8 cellular contexts compared by ENCODE assay signal in genomic region chr13:111177081-111177711, GRCh38.
DNase-seq lines count a peak whose midpoint lies in the region; ATAC-seq and TF ChIP-seq lines count a peak whose summit lies in the region.

No MANE protein-coding gene starts in this region.

- H3K79me1 ChIP-seq in H9 (ENCODE audit: insufficient read depth, low read depth, low read length, poor library complexity, severe bottlenecking): peaks cover 9% of the 10 kb centered on the region

- no peak overlapping the region for H2AFZ ChIP-seq in H9 (ENCODE audit: low read length)
- no peak overlapping the region for H2AFZ ChIP-seq in SK-N-SH (ENCODE audit: low read depth)

- H4K20me1 ChIP-seq in H9 (ENCODE audit: control insufficient read depth, insufficient read depth, insufficient read length) (peaks cover 2% of the 10 kb centered on the region), SK-N-SH (ENCODE audit: insufficient read depth) (peaks cover 70% of the 10 kb centered on the region)

- no peak overlapping the region for H4K91ac ChIP-seq in H9 (ENCODE audit: insufficient read length, low read depth, low read length)

- no peak for ATAC-seq in HG03025 (IDR thresholded peaks at IDR 0.05; ENCODE audit: low FRiP score, unreplicated experiment)

- no peak overlapping the region for H3K56ac ChIP-seq in H9 (ENCODE audit: insufficient read length, low read depth, low read length)

- TF ChIP-seq EP300 in SK-N-SH (IDR thresholded peaks at IDR 0.05; ENCODE audit: borderline replicate concordance in 1 of 2, low read depth in 1 of 2, low read length in 1 of 2): no peak

- H3K9me2 ChIP-seq in SK-N-SH: no peaks in the 10 kb centered on the region

- H3K4me2 ChIP-seq in H9 (ENCODE audit: insufficient read depth, insufficient read length, low read length) (no peak overlapping the region), SK-N-SH (no peak overlapping the region)

- H3F3A ChIP-seq in SK-N-SH (replicated peaks; ENCODE audit: insufficient read depth): no peaks in the 10 kb centered on the region

- intact Hi-C loops in vagina (cut with DNase I): no loop called here

- no peak overlapping the region for H3K4ac ChIP-seq in H9 (ENCODE audit: low read depth, low read length)

- peaks cover 79% of the 10 kb centered on the region for H3K4me1 ChIP-seq in CD8-positive, alpha-beta memory T cell (ENCODE audit: insufficient read depth, low read length)
- H3K4me1 ChIP-seq in H9 (ENCODE audit: insufficient read depth, low read length) (no peaks in the 10 kb centered on the region), SK-N-SH (ENCODE audit: control insufficient read depth in 1 of 2, insufficient read depth in 2 of 2, low read depth in 1 of 2, low read length in 1 of 2) (peaks cover 0 to 21% of the 10 kb centered on the region in 2 experiments; a peak in 1 of 4 replicates), vagina (peaks cover 59% of the 10 kb centered on the region), HAP-1 (no peaks in the 10 kb centered on the region)

- H2BK120ac ChIP-seq in H9 (ENCODE audit: low read depth, low read length, poor library complexity, severe bottlenecking): no peak overlapping the region

- H3K27ac Mint-ChIP-seq in CD8-positive, alpha-beta memory T cell: peak overlapping the region; percentile 90 to 99 (median 96)
- peak overlapping the region in 2 of 3 experiments; percentile 31 to 46; a peak in 3 of 7 replicates for H3K27ac Mint-ChIP-seq in H9

- H3K4me3 ChIP-seq in CD8-positive, alpha-beta memory T cell (ENCODE audit: low read length): no peak overlapping the region
- H3K4me3 ChIP-seq in SK-N-SH (ENCODE audit: low read depth in 2 of 2, low read length in 1 of 2): no peak overlapping the region
- H3K4me3 ChIP-seq in coronary artery: peak overlapping the region; percentile 25
- no peak overlapping the region for H3K4me3 ChIP-seq in vagina
- no peak overlapping the region for H3K4me3 ChIP-seq in HAP-1

- DNase-seq in CD8-positive, alpha-beta memory T cell: peak; percentile 39 to 83 (median 70)
- DNase-seq in H9: no peak
- DNase-seq in SK-N-SH: no peak
- DNase-seq in coronary artery (ENCODE audit: low spot score): peak; percentile 87
- DNase-seq in mucosa of gallbladder (ENCODE audit: low spot score): peak; percentile 53
- DNase-seq in vagina (ENCODE audit: extremely low spot score in 2 of 2): no peak
- DNase-seq in HAP-1 (ENCODE audit: low spot score in 2 of 2): no peak

- H3K4me1 Mint-ChIP-seq in CD8-positive, alpha-beta memory T cell: peaks cover 71 to 93% (median 87%) of the 10 kb centered on the region in 3 donors
- H3K4me1 Mint-ChIP-seq in H9: peaks cover 9 to 14% of the 10 kb centered on the region in 2 experiments

- no CpG with 5 or more reads among the region's 14 CpGs for WGBS in H9 (ENCODE audit: extremely low coverage, insufficient read length, low lambda C conversion rate)
- 79% methylated on average over 10 of the region's 14 CpGs for WGBS in SK-N-SH (ENCODE audit: low lambda C conversion rate)

- no peaks in the 10 kb centered on the region for H3K9me3 Mint-ChIP-seq in CD8-positive, alpha-beta memory T cell
- H3K9me3 Mint-ChIP-seq in H9: no peaks in the 10 kb centered on the region

- H3K23ac ChIP-seq in H9 (ENCODE audit: insufficient read length, low read depth, low read length): no peak overlapping the region

- TF ChIP-seq POLR2A in vagina (IDR thresholded peaks at IDR 0.05): no peak

- POLR2A ChIA-PET in CD8-positive, alpha-beta memory T cell (lab: Charles Lee): interaction anchor here (2.2 kb wide), 1 partner anchor 12 kb away, joined by 7 read pairs; no protein-coding TSS in a partner anchor
- POLR2A ChIA-PET in SK-N-SH (lab: Yijun Ruan, JAX): no interaction called here

- H3T11ph ChIP-seq in H9 (ENCODE audit: low read length): no peak overlapping the region

- TF ChIP-seq RAD21 in SK-N-SH (IDR thresholded peaks at IDR 0.05; ENCODE audit: low read length): no peak

- no peak overlapping the region for H4K5ac ChIP-seq in H9 (ENCODE audit: insufficient read length, low read depth, low read length)

- no peak overlapping the region for H2BK20ac ChIP-seq in H9 (ENCODE audit: low read depth, low read length, poor library complexity, severe bottlenecking)

- no peak overlapping the region for H3K18ac ChIP-seq in H9 (ENCODE audit: insufficient read length, low read depth, low read length)

- no peak overlapping the region for H3K14ac ChIP-seq in H9 (ENCODE audit: insufficient read depth, low read length)

- no peaks in the 10 kb centered on the region for H3K9me3 ChIP-seq in CD8-positive, alpha-beta memory T cell (ENCODE audit: low read length)
- H3K9me3 ChIP-seq in H9 (ENCODE audit: control insufficient read depth, low read depth, low read length) (no peaks in the 10 kb centered on the region), SK-N-SH (no peaks in the 10 kb centered on the region), vagina (no peaks in the 10 kb centered on the region), HAP-1 (no peaks in the 10 kb centered on the region)

- H3K27me3 ChIP-seq in CD8-positive, alpha-beta memory T cell (ENCODE audit: insufficient read depth, low read length, poor library complexity, severe bottlenecking): no peaks in the 10 kb centered on the region
- H3K27me3 ChIP-seq in H9 (ENCODE audit: insufficient read depth, low read length) (no peaks in the 10 kb centered on the region), SK-N-SH (ENCODE audit: insufficient read depth) (no peaks in the 10 kb centered on the region), vagina (no peaks in the 10 kb centered on the region), HAP-1 (ENCODE audit: low read depth) (no peaks in the 10 kb centered on the region)

- no peak overlapping the region for H2AK5ac ChIP-seq in H9 (ENCODE audit: insufficient read length, low read length)

- in situ Hi-C loops in HAP-1 (cut with MboI; ENCODE audit: low sequenced_read_pairs): no loop called here

- H3K9ac ChIP-seq in H9 (ENCODE audit: extremely low read depth, insufficient read length, low read length): no peak overlapping the region
- H3K9ac ChIP-seq in SK-N-SH: peak overlapping the region; percentile 6; the same call in 1 of the 2 replicates

- H3K4me3 Mint-ChIP-seq in CD8-positive, alpha-beta memory T cell: peak overlapping the region; percentile 16 to 81 (median 59)
- no peak overlapping the region for H3K4me3 Mint-ChIP-seq in H9

- H3K27me3 Mint-ChIP-seq in CD8-positive, alpha-beta memory T cell: no peaks in the 10 kb centered on the region
- H3K27me3 Mint-ChIP-seq in H9 (ENCODE audit: low read depth): no peaks in the 10 kb centered on the region

- CTCF ChIA-PET in CD8-positive, alpha-beta memory T cell (lab: Charles Lee): no interaction called here
- CTCF ChIA-PET in SK-N-SH (lab: Yijun Ruan, JAX): interaction anchor here (1.3 to 1.6 kb wide), 2 partner anchors 11 to 110 kb away, joined by 3 to 5 read pairs; no protein-coding TSS in a partner anchor

- no peak overlapping the region for H3K27ac ChIP-seq in CD8-positive, alpha-beta memory T cell (ENCODE audit: low read depth, low read length)
- H3K27ac ChIP-seq in H9 (ENCODE audit: insufficient read length, low read depth, low read length) (no peak overlapping the region), SK-N-SH (ENCODE audit: low read depth in 2 of 2, low read length in 1 of 2) (peak overlapping the region in 1 of 2 experiments; percentile 56; a peak in 3 of 4 replicates), coronary artery (peak overlapping the region; percentile 94 to 97), vagina (peak overlapping the region; percentile 71)

- H2BK5ac ChIP-seq in H9 (ENCODE audit: insufficient read length, low read length): no peak overlapping the region

- H2BK15ac ChIP-seq in H9 (ENCODE audit: low read depth, low read length): no peak overlapping the region

- H2BK12ac ChIP-seq in H9 (ENCODE audit: insufficient read length, low read depth, low read length): no peak overlapping the region

- peaks cover 10% of the 10 kb centered on the region for H3K36me3 ChIP-seq in CD8-positive, alpha-beta memory T cell (ENCODE audit: insufficient read depth, low read length)
- peaks cover 7 to 24% of the 10 kb centered on the region in 2 experiments for H3K36me3 ChIP-seq in SK-N-SH (replicated peaks in 1 of 2; ENCODE audit: control insufficient read depth in 1 of 2, insufficient read depth in 2 of 2, low read length in 1 of 2)
- no peaks in the 10 kb centered on the region for H3K36me3 ChIP-seq in vagina
- peaks cover 3% of the 10 kb centered on the region; the same call in 1 of the 2 replicates for H3K36me3 ChIP-seq in HAP-1 (replicated peaks)

- H3K79me2 ChIP-seq in H9 (ENCODE audit: insufficient read depth, low read length) (peaks cover 32% of the 10 kb centered on the region; the same call in 1 of the 2 replicates), SK-N-SH (ENCODE audit: insufficient read depth) (peaks cover 83% of the 10 kb centered on the region)

- no peaks in the 10 kb centered on the region for H3K23me2 ChIP-seq in H9 (ENCODE audit: insufficient read length, low read depth, low read length, poor library complexity, severe bottlenecking)

- no peak for TF ChIP-seq CTCF in H9 (conservative IDR thresholded peaks at IDR 0.05)
- TF ChIP-seq CTCF in SK-N-SH (IDR thresholded peaks at IDR 0.05): no peak
- TF ChIP-seq CTCF in coronary artery (IDR thresholded peaks at IDR 0.05): no peak
- TF ChIP-seq CTCF in vagina (IDR thresholded peaks at IDR 0.05): no peak

- peaks cover 0 to 39% (median 17%) of the 10 kb centered on the region in 3 donors for H3K36me3 Mint-ChIP-seq in CD8-positive, alpha-beta memory T cell
- peaks cover 5 to 10% (median 6%) of the 10 kb centered on the region in 3 experiments for H3K36me3 Mint-ChIP-seq in H9 (ENCODE audit: insufficient read depth in 1 of 3, low read depth in 3 of 3)

- no peak overlapping the region for H4K8ac ChIP-seq in H9 (replicated peaks; ENCODE audit: insufficient read length, low read depth, low read length)

TF ChIP-seq in SK-N-SH, 30 proteins besides CTCF, POLR2A, EP300 and RAD21 (continues in another document):
- TF ChIP-seq CHD2 (IDR thresholded peaks at IDR 0.05; ENCODE audit: low read length, partially characterized antibody) (no peak), TEAD4 (IDR thresholded peaks at IDR 0.05; ENCODE audit: borderline replicate concordance, insufficient read depth) (no peak), ZBTB33 (IDR thresholded peaks at IDR 0.05; ENCODE audit: borderline replicate concordance, low read depth) (no peak)

Comparison
In these comparisons a context has a peak if more than half of its experiments do, and no peak if none do; other contexts are left out.
1. DNase-seq: peak in CD8-positive, alpha-beta memory T cell (5 of 5), coronary artery (single experiment) and mucosa of gallbladder (single experiment); none in H9 (single experiment), SK-N-SH (single experiment), vagina (0 of 2) and HAP-1 (0 of 2).
2. H3K27ac ChIP-seq: peak in coronary artery (2 of 2) and vagina (single experiment); none in CD8-positive, alpha-beta memory T cell (single experiment) and H9 (single experiment).
3. H3K4me3 Mint-ChIP-seq: peak in CD8-positive, alpha-beta memory T cell (7 of 7); none in H9 (0 of 2).